ENCODE assay signal across 1 cellular context in genomic region chr12:96047621-96048211, GRCh38.
TF ChIP-seq lines count a peak whose summit lies in the region.

No MANE protein-coding gene starts in this region.

TF ChIP-seq in HepG2, 621 proteins besides CTCF, POLR2A, EP300 and RAD21 (continued from another document):
- TF ChIP-seq, protein P1, sequence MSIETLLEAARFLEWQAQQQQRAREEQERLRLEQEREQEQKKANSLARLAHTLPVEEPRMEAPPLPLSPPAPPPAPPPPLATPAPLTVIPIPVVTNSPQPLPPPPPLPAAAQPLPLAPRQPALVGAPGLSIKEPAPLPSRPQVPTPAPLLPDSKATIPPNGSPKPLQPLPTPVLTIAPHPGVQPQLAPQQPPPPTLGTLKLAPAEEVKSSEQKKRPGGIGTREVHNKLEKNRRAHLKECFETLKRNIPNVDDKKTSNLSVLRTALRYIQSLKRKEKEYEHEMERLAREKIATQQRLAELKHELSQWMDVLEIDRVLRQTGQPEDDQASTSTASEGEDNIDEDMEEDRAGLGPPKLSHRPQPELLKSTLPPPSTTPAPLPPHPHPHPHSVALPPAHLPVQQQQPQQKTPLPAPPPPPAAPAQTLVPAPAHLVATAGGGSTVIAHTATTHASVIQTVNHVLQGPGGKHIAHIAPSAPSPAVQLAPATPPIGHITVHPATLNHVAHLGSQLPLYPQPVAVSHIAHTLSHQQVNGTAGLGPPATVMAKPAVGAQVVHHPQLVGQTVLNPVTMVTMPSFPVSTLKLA (IDR thresholded peaks at IDR 0.05), result peak; percentile 30; the same call in 1 of the 2 replicates
- TF ChIP-seq ZNF770 (CRISPR knock-in tag; IDR thresholded peaks at IDR 0.05), result no peak
